20 cellular contexts compared by ENCODE assay signal in genomic region chr12:131471946-131472732, GRCh38.
"Had no signal": no experiment of that assay in that cellular context is flagged by ENCODE, and none has a peak within 500 bp of the region (broad histone marks: within the 10 kb centered on the region; RNA-seq: fewer than 3 reads in every experiment).

No MANE protein-coding gene starts in this region.

- H3K27me3 ChIP-seq: foreskin keratinocyte, pancreas, right lobe of liver had no signal

- DNase-seq: cerebellar nuclear complex; erythroblast; foreskin keratinocyte; kidney glomerular epithelial cell; mammary epithelial cell; naive thymus-derived CD8-positive, alpha-beta T cell; nucleus accumbens; pancreas; right lobe of liver; stimulated activated CD4-positive, alpha-beta T cell treated with anti-CD3 and anti-CD28 coated beads, Interleukin-15, amount 100 ng/mL, for 24 hours; stimulated activated CD4-positive, alpha-beta T cell treated with anti-CD3 and anti-CD28 coated beads, Interleukin-1b, Interleukin-23, amount 100 ng/mL, for 48 hours; stimulated activated CD4-positive, alpha-beta T cell treated with anti-CD3 and anti-CD28 coated beads, Interleukin-4, amount 100 ng/mL, for 24 hours; stimulated activated naive CD8-positive, alpha-beta T cell treated with anti-CD3 and anti-CD28 coated beads, Interleukin-15, amount 100 ng/mL, for 72 hours; substantia nigra; transverse colon had no signal

- H3K36me3 ChIP-seq: pancreas, prostate gland, right lobe of liver, thoracic aorta, transverse colon had no signal

- FAIRE-seq: colon, endothelial cell of umbilical vein, pancreas had no signal

- H3K4me3 ChIP-seq: pancreas, prostate gland, right lobe of liver, thoracic aorta, transverse colon had no signal

- H3K27ac ChIP-seq: foreskin keratinocyte, pancreas, prostate gland, right lobe of liver, thoracic aorta, transverse colon had no signal

- ATAC-seq: foreskin keratinocyte; naive thymus-derived CD8-positive, alpha-beta T cell; pancreas; stimulated activated memory B cell treated with anti-CD40 and anti-IgM and Interleukin-4, amounts not matched to agents 10 μg/mL and 1 μg/mL and 100 μg/mL, for 72 hours; stimulated activated naive CD8-positive, alpha-beta T cell treated with anti-CD3 and anti-CD28 coated beads, Interleukin-15, amount 100 ng/mL, for 72 hours had no signal

- H3K9me3 ChIP-seq: pancreas, prostate gland, right lobe of liver, thoracic aorta, transverse colon had no signal

- H3K4me1 ChIP-seq: foreskin keratinocyte, pancreas, prostate gland, right lobe of liver, transverse colon had no signal
